Comparison of ENCODE assay signal across 27 cellular contexts in the genomic region with DNA sequence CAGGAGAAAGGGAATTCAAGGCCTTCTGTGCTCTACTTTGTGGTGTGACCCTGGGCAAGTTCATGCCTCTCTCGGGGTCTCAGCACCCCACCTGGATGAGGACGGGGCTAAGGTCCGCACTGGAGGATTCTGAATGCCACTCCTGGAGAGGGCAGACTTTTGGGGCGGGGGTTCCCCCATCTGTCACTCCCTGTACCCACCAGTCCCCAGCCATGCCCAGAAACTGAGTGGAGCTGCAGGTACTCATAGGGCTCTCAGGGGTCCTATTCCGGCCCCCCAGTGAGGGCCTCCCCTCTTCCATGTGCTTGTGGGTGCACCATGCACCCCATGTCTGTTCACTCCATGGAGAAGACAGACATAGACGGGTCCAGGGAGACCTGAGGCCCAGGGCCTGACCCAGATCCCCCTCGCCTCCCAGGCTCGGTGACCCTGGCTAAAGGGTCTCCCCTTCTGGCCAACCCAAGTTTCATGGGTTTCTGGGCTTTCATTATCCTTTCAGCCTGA. TPM values are rescaled to one million over a fixed set of nuclear protein-coding genes. Genes with fewer than 3 reads are reported as not detected.
DNase-seq lines count a peak whose midpoint lies in the region; ATAC-seq and TF ChIP-seq lines count a peak whose summit lies in the region.
"Had no signal": no experiment of that assay in that cellular context is flagged by ENCODE, and none has a peak within 500 bp of the region (broad histone marks: within the 10 kb centered on the region; RNA-seq: fewer than 3 reads in every experiment).

No MANE protein-coding gene starts in this region.

- no peaks in the 10 kb centered on the region for H3K9me3 Mint-ChIP-seq in activated CD8-positive, alpha-beta memory T cell treated with anti-CD3 and anti-CD28 coated beads, Interleukin-2, amount 10 ng/mL, durations not matched to agents 7 days and 5 days (ENCODE audit: low read depth)
- H3K9me3 Mint-ChIP-seq in activated T-cell treated with anti-CD3 and anti-CD28 coated beads, Interleukin-2, amount 50 U/mL, for 24 hours: no peaks in the 10 kb centered on the region
- H3K9me3 Mint-ChIP-seq: activated CD4-positive, alpha-beta T cell treated with anti-CD3 and anti-CD28 coated beads, Interleukin-2, amount 10 ng/mL, durations not matched to agents 24 days and 14 days; activated T-helper 2 cell treated with anti-CD3 and anti-CD28 coated beads, Interferon-gamma antibody, Interleukin-2, Interleukin-4, amounts not matched to agents 10 μg/mL and 5 μg/mL and 100 μg/mL, durations not matched to agents 14 hours and 24 hours and 36 hours; GM23338; HFFc6 had no signal

- peaks cover 14% of the 10 kb centered on the region for H3K27me3 Mint-ChIP-seq in activated CD8-positive, alpha-beta memory T cell treated with anti-CD3 and anti-CD28 coated beads, Interleukin-2, amount 10 ng/mL, durations not matched to agents 7 days and 5 days
- H3K27me3 Mint-ChIP-seq in activated T-cell treated with anti-CD3 and anti-CD28 coated beads, Interleukin-2, amount 50 U/mL, for 24 hours: no peaks in the 10 kb centered on the region
- H3K27me3 Mint-ChIP-seq: activated naive CD8-positive, alpha-beta T cell had no signal

- H3K36me3 ChIP-seq in prostate gland: no peaks in the 10 kb centered on the region
- H3K36me3 ChIP-seq: left ventricle myocardium inferior, neutrophil, right lobe of liver, upper lobe of left lung had no signal

- no peak overlapping the region for H3K4me3 ChIP-seq in prostate gland
- H3K4me3 ChIP-seq: GM12878, GM23338, left ventricle myocardium inferior, right lobe of liver, upper lobe of left lung had no signal

- H3K27ac ChIP-seq in cingulate gyrus (ENCODE audit: low read depth, low read length) (peak overlapping the region; percentile 94), prostate gland (peak overlapping the region; percentile 69 to 82)
- H3K27ac ChIP-seq: left ventricle myocardium inferior, neutrophil, right lobe of liver, upper lobe of left lung had no signal

- ATAC-seq in activated CD8-positive, alpha-beta memory T cell treated with anti-CD3 and anti-CD28 coated beads, Interleukin-2, amount 10 ng/mL, durations not matched to agents 7 days and 5 days: no peak
- ATAC-seq: GM12878, GM23338, right lobe of liver had no signal

- 82% methylated on average over 8 of the region's 8 CpGs for WGBS in prostate gland

- H3K4me1 Mint-ChIP-seq in activated CD8-positive, alpha-beta memory T cell treated with anti-CD3 and anti-CD28 coated beads, Interleukin-2, amount 10 ng/mL, durations not matched to agents 7 days and 5 days: peaks cover 1% of the 10 kb centered on the region
- no peaks in the 10 kb centered on the region for H3K4me1 Mint-ChIP-seq in activated T-cell treated with anti-CD3 and anti-CD28 coated beads, Interleukin-2, amount 50 U/mL, for 24 hours (ENCODE audit: low read depth)
- H3K4me1 Mint-ChIP-seq: activated CD4-positive, alpha-beta T cell treated with anti-CD3 and anti-CD28 coated beads, Interleukin-2, amount 10 ng/mL, durations not matched to agents 24 days and 14 days had no signal

- no peaks in the 10 kb centered on the region for H3K36me3 Mint-ChIP-seq in activated CD8-positive, alpha-beta memory T cell treated with anti-CD3 and anti-CD28 coated beads, Interleukin-2, amount 10 ng/mL, durations not matched to agents 7 days and 5 days
- H3K36me3 Mint-ChIP-seq in activated T-cell treated with anti-CD3 and anti-CD28 coated beads, Interleukin-2, amount 50 U/mL, for 24 hours (ENCODE audit: low read depth): no peaks in the 10 kb centered on the region
- H3K36me3 Mint-ChIP-seq: activated naive CD8-positive, alpha-beta T cell had no signal

- no peak overlapping the region for H3K4me3 Mint-ChIP-seq in activated CD8-positive, alpha-beta memory T cell treated with anti-CD3 and anti-CD28 coated beads, Interleukin-2, amount 10 ng/mL, durations not matched to agents 7 days and 5 days
- H3K4me3 Mint-ChIP-seq in activated T-cell treated with anti-CD3 and anti-CD28 coated beads, Interleukin-2, amount 50 U/mL, for 24 hours: no peak overlapping the region
- H3K4me3 Mint-ChIP-seq: activated CD4-positive, alpha-beta T cell treated with anti-CD3 and anti-CD28 coated beads, Interleukin-2, amount 10 ng/mL, durations not matched to agents 24 days and 14 days; activated naive CD8-positive, alpha-beta T cell; GM23338; HFFc6 had no signal

- no peak for TF ChIP-seq POLR2A in prostate gland (IDR thresholded peaks at IDR 0.05)

- no peak for TF ChIP-seq CTCF in prostate gland (IDR thresholded peaks at IDR 0.05)

- no peaks in the 10 kb centered on the region for H3K27me3 ChIP-seq in prostate gland (replicated peaks; ENCODE audit: insufficient read depth)
- H3K27me3 ChIP-seq: neutrophil, right lobe of liver, upper lobe of left lung had no signal

- peak; percentile 23 for DNase-seq in activated CD8-positive, alpha-beta memory T cell treated with anti-CD3 and anti-CD28 coated beads, Interleukin-2, amount 10 ng/mL, durations not matched to agents 7 days and 5 days
- DNase-seq in activated CD8-positive, alpha-beta memory T cell treated with anti-CD3 and anti-CD28 coated beads, Interleukin-2, amount 50 U/mL, for 4 hours: no peak
- DNase-seq in prostate gland (ENCODE audit: low spot score): no peak
- no peak for DNase-seq in stimulated activated CD4-positive, alpha-beta T cell treated with anti-CD3 and anti-CD28 coated beads, Interleukin-1b, Interleukin-23, amount 100 ng/mL, for 48 hours
- DNase-seq in activated naive CD4-positive, alpha-beta T cell (lab: John Stamatoyannopoulos, UW): no peak
- no peak for DNase-seq in activated naive CD4-positive, alpha-beta T cell treated with Interleukin-2 at 50 U/mL for 16 hours
- no peak for DNase-seq in activated T-cell treated with anti-CD3 and anti-CD28 coated beads, Interleukin-2, amount 50 U/mL, for 24 hours
- DNase-seq: activated CD4-positive, alpha-beta T cell treated with anti-CD3 and anti-CD28 coated beads, Interleukin-2, amount 10 ng/mL, durations not matched to agents 24 days and 14 days; effector memory CD4-positive, alpha-beta T cell; HFFc6; Kasumi-1; left ventricle myocardium inferior; NCI-H1417 treated with DMSO at 0.1 percent for 48 hours; NCI-H2081 treated with DMSO at 0.1 percent for 48 hours; NCI-H2227 treated with DMSO at 0.1 percent for 48 hours; right lobe of liver; stimulated activated CD4-positive, alpha-beta T cell treated with anti-CD3 and anti-CD28 coated beads, Interleukin-4, amount 100 ng/mL, for 1 hour; SW 1271; upper lobe of left lung had no signal

- no peak overlapping the region for H3K27ac Mint-ChIP-seq in activated CD8-positive, alpha-beta memory T cell treated with anti-CD3 and anti-CD28 coated beads, Interleukin-2, amount 10 ng/mL, durations not matched to agents 7 days and 5 days
- no peak overlapping the region for H3K27ac Mint-ChIP-seq in activated T-cell treated with anti-CD3 and anti-CD28 coated beads, Interleukin-2, amount 50 U/mL, for 24 hours
- H3K27ac Mint-ChIP-seq: activated CD4-positive, alpha-beta T cell treated with anti-CD3 and anti-CD28 coated beads, Interleukin-2, amount 10 ng/mL, durations not matched to agents 24 days and 14 days; activated naive CD8-positive, alpha-beta T cell; activated T-helper 2 cell treated with anti-CD3 and anti-CD28 coated beads, Interferon-gamma antibody, Interleukin-2, Interleukin-4, amounts not matched to agents 10 μg/mL and 5 μg/mL and 100 μg/mL, durations not matched to agents 14 hours and 24 hours and 36 hours; GM23338; HFFc6 had no signal

- intact Hi-C loops in prostate gland (cut with DNase I): no loop called here

- CTCF ChIA-PET in activated CD8-positive, alpha-beta memory T cell treated with anti-CD3 and anti-CD28 coated beads, Interleukin-2, amount 10 ng/mL, durations not matched to agents 7 days and 5 days (lab: Charles Lee): interaction anchor here (2.0 kb wide), 1 partner anchor 13 kb away, joined by 8 read pairs; no protein-coding TSS in a partner anchor

- H3K4me1 ChIP-seq in prostate gland (replicated peaks): peaks cover 29% of the 10 kb centered on the region

- H3K9me3 ChIP-seq in prostate gland: no peaks in the 10 kb centered on the region
- H3K9me3 ChIP-seq: left ventricle myocardium inferior, neutrophil, right lobe of liver, upper lobe of left lung had no signal

RNA-seq across cellular contexts. Expression of a gene that starts 26.0 kb away (rescaled TPM):
- under 1 TPM in 1 of 2 experiments, not detected in 1; 0.28 TPM for total RNA-seq in activated CD8-positive, alpha-beta memory T cell treated with anti-CD3 and anti-CD28 coated beads, Interleukin-2, amount 10 ng/mL, durations not matched to agents 7 days and 5 days
- 1 to 10 TPM in 1 of 2 donors, not detected in 1; 7.4 TPM for total RNA-seq in prostate gland
- total RNA-seq: activated CD4-positive, alpha-beta T cell treated with anti-CD3 and anti-CD28 coated beads, Interleukin-2, amount 10 ng/mL, durations not matched to agents 24 days and 14 days; bronchial epithelial cell; HFFc6; posterior vena cava; right lobe of liver had no signal

RNA-seq across cellular contexts. Expression of a gene that starts 56.0 kb away (rescaled TPM):
- total RNA-seq in activated CD8-positive, alpha-beta memory T cell treated with anti-CD3 and anti-CD28 coated beads, Interleukin-2, amount 10 ng/mL, durations not matched to agents 7 days and 5 days: 10 to 100 TPM; 34.0 to 35.8 TPM
- 10 to 100 TPM; 32.1 to 43.7 TPM for total RNA-seq in prostate gland

RNA-seq across cellular contexts. Expression of a gene that starts 59.2 kb away (rescaled TPM):
- 100 to 1,000 TPM in 1 of 2 experiments, 10 to 100 TPM in 1; 97.9 to 105 TPM for total RNA-seq in activated CD8-positive, alpha-beta memory T cell treated with anti-CD3 and anti-CD28 coated beads, Interleukin-2, amount 10 ng/mL, durations not matched to agents 7 days and 5 days
- 100 to 1,000 TPM in 1 of 2 donors, 10 to 100 TPM in 1; 32.1 to 115 TPM for total RNA-seq in prostate gland
